Comparison of ENCODE assay signal across 19 cellular contexts in the genomic region with DNA sequence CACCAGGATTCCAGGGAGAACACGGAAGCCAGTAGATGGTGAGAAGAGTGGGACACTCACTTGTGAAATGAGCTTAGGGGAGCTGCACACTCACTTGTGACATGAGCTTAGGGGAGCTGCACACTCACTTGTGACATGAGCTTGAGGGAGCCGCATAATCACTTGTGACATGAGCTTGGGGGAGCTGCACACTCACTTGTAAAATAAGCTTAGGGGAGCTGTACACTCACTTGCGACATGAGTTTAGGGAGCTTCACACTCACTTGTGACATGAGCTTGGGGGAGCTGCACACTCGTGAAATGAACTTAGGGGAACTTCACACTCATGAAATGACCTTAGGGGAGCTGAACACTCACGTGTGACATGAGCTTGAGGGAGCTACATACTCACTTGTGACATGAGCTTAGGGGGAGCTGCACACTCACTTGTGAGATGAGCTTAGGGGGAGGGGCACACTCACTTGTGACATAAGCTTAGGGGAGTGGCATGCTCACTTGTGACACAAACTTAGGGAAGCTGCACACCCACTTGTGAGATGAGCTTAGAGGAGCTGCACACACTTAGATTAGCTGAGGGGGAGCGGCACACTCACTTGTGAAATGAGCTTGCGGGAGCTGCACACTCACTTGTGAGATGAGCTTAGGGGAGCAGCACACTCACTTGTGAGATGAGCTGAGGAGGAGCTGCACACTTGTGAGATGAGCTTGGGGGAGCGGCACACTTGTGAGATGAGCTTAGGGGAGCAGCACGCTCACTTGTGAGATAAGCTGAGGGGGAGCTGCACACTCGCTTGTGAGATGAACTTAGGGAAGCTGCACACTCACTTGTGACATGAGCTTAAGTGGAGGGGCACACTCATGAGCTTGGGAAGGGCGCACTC. TPM values are rescaled to one million over a fixed set of nuclear protein-coding genes. Genes with fewer than 3 reads are reported as not detected.
DNase-seq lines count a peak whose midpoint lies in the region; ATAC-seq and TF ChIP-seq lines count a peak whose summit lies in the region.
"Had no signal": no experiment of that assay in that cellular context is flagged by ENCODE, and none has a peak within 500 bp of the region (broad histone marks: within the 10 kb centered on the region; RNA-seq: fewer than 3 reads in every experiment).

No MANE protein-coding gene starts in this region.

- no peak overlapping the region for H3K27ac ChIP-seq in uterus
- H3K27ac ChIP-seq: parathyroid adenoma, skin epidermis had no signal

- intact Hi-C loops in uterus (cut with DNase I; ENCODE audit: low total_unique reads): no loop called here

- H3K36me3 ChIP-seq in NT2/D1 (ENCODE audit: insufficient read depth, insufficient read length, low read length) (peaks cover 74% of the 10 kb centered on the region), uterus (no peaks in the 10 kb centered on the region)

- peak overlapping the region; percentile 7 for H3K27ac Mint-ChIP-seq in activated T-cell treated with anti-CD3 and anti-CD28 coated beads, Interleukin-2, amount 50 U/mL, for 24 hours
- H3K27ac Mint-ChIP-seq in glutamatergic neuron (ENCODE audit: unreplicated experiment): peak overlapping the region; percentile 43
- peak overlapping the region; percentile 20 for H3K27ac Mint-ChIP-seq in stimulated activated naive B cell treated with anti-CD40 and anti-IgM and Interleukin-4, amounts not matched to agents 10 μg/mL and 1 μg/mL and 100 μg/mL, for 72 hours

- ATAC-seq in activated T-cell treated with anti-CD3 and anti-CD28 coated beads, Interleukin-2, amount 50 U/mL, for 4 hours: no peak
- no peak for ATAC-seq in stimulated activated naive B cell treated with anti-CD40 and anti-IgM and Interleukin-4, amounts not matched to agents 10 μg/mL and 1 μg/mL and 100 μg/mL, for 72 hours (replicated peaks)
- ATAC-seq in HG03442 (IDR thresholded peaks at IDR 0.05; ENCODE audit: unreplicated experiment) (no peak), HG03457 (IDR thresholded peaks at IDR 0.05; ENCODE audit: unreplicated experiment) (no peak)

- H3K4me3 ChIP-seq in NT2/D1 (ENCODE audit: insufficient read length, low read depth): no peak overlapping the region
- no peak overlapping the region for H3K4me3 ChIP-seq in uterus
- H3K4me3 ChIP-seq: ascending aorta, skin epidermis had no signal

- H3K27me3 Mint-ChIP-seq in activated T-cell treated with anti-CD3 and anti-CD28 coated beads, Interleukin-2, amount 50 U/mL, for 24 hours: no peaks in the 10 kb centered on the region
- no peaks in the 10 kb centered on the region for H3K27me3 Mint-ChIP-seq in activated T-cell treated with anti-CD3 and anti-CD28 coated beads, Interleukin-2, amount 50 U/mL, for 4 hours (ENCODE audit: low read depth)
- H3K27me3 Mint-ChIP-seq in glutamatergic neuron (ENCODE audit: unreplicated experiment): peaks cover 18% of the 10 kb centered on the region
- H3K27me3 Mint-ChIP-seq in stimulated activated naive B cell treated with anti-CD40 and anti-IgM and Interleukin-4, amounts not matched to agents 10 μg/mL and 1 μg/mL and 100 μg/mL, for 72 hours: no peaks in the 10 kb centered on the region

- no peaks in the 10 kb centered on the region for H3K9me3 Mint-ChIP-seq in activated T-cell treated with anti-CD3 and anti-CD28 coated beads, Interleukin-2, amount 50 U/mL, for 24 hours
- no peaks in the 10 kb centered on the region for H3K9me3 Mint-ChIP-seq in activated T-cell treated with anti-CD3 and anti-CD28 coated beads, Interleukin-2, amount 50 U/mL, for 4 hours
- peaks cover 31% of the 10 kb centered on the region for H3K9me3 Mint-ChIP-seq in glutamatergic neuron (ENCODE audit: unreplicated experiment)
- no peaks in the 10 kb centered on the region for H3K9me3 Mint-ChIP-seq in stimulated activated naive B cell treated with anti-CD40 and anti-IgM and Interleukin-4, amounts not matched to agents 10 μg/mL and 1 μg/mL and 100 μg/mL, for 72 hours

- H3K9ac ChIP-seq in NT2/D1 (ENCODE audit: insufficient read length, low read depth): no peak overlapping the region
- H3K9ac ChIP-seq: parathyroid adenoma had no signal

- TF ChIP-seq CTCF in glutamatergic neuron (IDR thresholded peaks at IDR 0.05; ENCODE audit: partially characterized antibody, unreplicated experiment) (no peak), uterus (IDR thresholded peaks at IDR 0.05) (no peak)

- H3K4me1 Mint-ChIP-seq in activated T-cell treated with anti-CD3 and anti-CD28 coated beads, Interleukin-2, amount 50 U/mL, for 24 hours (ENCODE audit: low read depth): no peaks in the 10 kb centered on the region
- H3K4me1 Mint-ChIP-seq in activated T-cell treated with anti-CD3 and anti-CD28 coated beads, Interleukin-2, amount 50 U/mL, for 4 hours (ENCODE audit: low read depth): no peaks in the 10 kb centered on the region
- H3K4me1 Mint-ChIP-seq in glutamatergic neuron (ENCODE audit: low read depth, unreplicated experiment): peaks cover 4% of the 10 kb centered on the region
- no peaks in the 10 kb centered on the region for H3K4me1 Mint-ChIP-seq in stimulated activated naive B cell treated with anti-CD40 and anti-IgM and Interleukin-4, amounts not matched to agents 10 μg/mL and 1 μg/mL and 100 μg/mL, for 72 hours

- peaks cover 89% of the 10 kb centered on the region for H3K36me3 Mint-ChIP-seq in activated T-cell treated with anti-CD3 and anti-CD28 coated beads, Interleukin-2, amount 50 U/mL, for 24 hours (ENCODE audit: low read depth)
- peaks cover 41% of the 10 kb centered on the region for H3K36me3 Mint-ChIP-seq in activated T-cell treated with anti-CD3 and anti-CD28 coated beads, Interleukin-2, amount 50 U/mL, for 4 hours (ENCODE audit: insufficient read depth)
- peaks cover 66% of the 10 kb centered on the region for H3K36me3 Mint-ChIP-seq in glutamatergic neuron (ENCODE audit: unreplicated experiment)
- H3K36me3 Mint-ChIP-seq in stimulated activated naive B cell treated with anti-CD40 and anti-IgM and Interleukin-4, amounts not matched to agents 10 μg/mL and 1 μg/mL and 100 μg/mL, for 72 hours: peaks cover 54 to 78% of the 10 kb centered on the region in 2 donors

- H3K4me1 ChIP-seq in NT2/D1 (ENCODE audit: insufficient read depth, insufficient read length) (no peaks in the 10 kb centered on the region), uterus (no peaks in the 10 kb centered on the region)
- H3K4me1 ChIP-seq: ascending aorta, parathyroid adenoma had no signal

- H3K27me3 ChIP-seq in NT2/D1 (ENCODE audit: insufficient read depth, insufficient read length): no peaks in the 10 kb centered on the region
- no peaks in the 10 kb centered on the region for H3K27me3 ChIP-seq in uterus
- H3K27me3 ChIP-seq: ascending aorta had no signal

- TF ChIP-seq POLR2A in uterus (IDR thresholded peaks at IDR 0.05): no peak

- no peak for DNase-seq in activated T-cell treated with anti-CD3 and anti-CD28 coated beads, Interleukin-2, amount 50 U/mL, for 24 hours
- DNase-seq in activated T-cell treated with anti-CD3 and anti-CD28 coated beads, Interleukin-2, amount 50 U/mL, for 4 hours: no peak
- peak; percentile 38 for DNase-seq in NT2/D1 (ENCODE audit: low read depth, low spot score)
- no peak for DNase-seq in glutamatergic neuron
- DNase-seq in stimulated activated naive B cell treated with anti-CD40 and anti-IgM and Interleukin-4, amounts not matched to agents 10 μg/mL and 1 μg/mL and 100 μg/mL, for 72 hours: no peak
- no peak for DNase-seq in uterus
- DNase-seq: activated effector memory CD4-positive, alpha-beta T cell treated with anti-CD3 and anti-CD28 coated beads, Interleukin-2, amount 50 U/mL, for 16 hours; hypothalamus; NCI-H1048; NCI-H2227 treated with DMSO at 0.1 percent for 48 hours; SIG-M5; stimulated activated CD4-positive, alpha-beta T cell treated with anti-CD3 and anti-CD28 coated beads, Interleukin-4, amount 100 ng/mL, for 1 hour; substantia nigra; T1000 had no signal

- H3K9me3 ChIP-seq in NT2/D1 (ENCODE audit: insufficient read depth, low read length) (peaks cover 90% of the 10 kb centered on the region), uterus (no peaks in the 10 kb centered on the region)
- H3K9me3 ChIP-seq: ascending aorta had no signal

- no peak overlapping the region for H3K4me3 Mint-ChIP-seq in activated T-cell treated with anti-CD3 and anti-CD28 coated beads, Interleukin-2, amount 50 U/mL, for 24 hours
- H3K4me3 Mint-ChIP-seq in activated T-cell treated with anti-CD3 and anti-CD28 coated beads, Interleukin-2, amount 50 U/mL, for 4 hours: no peak overlapping the region
- no peak overlapping the region for H3K4me3 Mint-ChIP-seq in glutamatergic neuron (ENCODE audit: unreplicated experiment)
- no peak overlapping the region for H3K4me3 Mint-ChIP-seq in stimulated activated naive B cell treated with anti-CD40 and anti-IgM and Interleukin-4, amounts not matched to agents 10 μg/mL and 1 μg/mL and 100 μg/mL, for 72 hours

RNA-seq across cellular contexts. Expression of a gene that starts 59.0 kb away (rescaled TPM):
- total RNA-seq in activated T-cell treated with anti-CD3 and anti-CD28 coated beads, Interleukin-2, amount 50 U/mL, for 4 hours: 10 to 100 TPM; 54.1 to 67.2 (median 56.8) TPM
- 20.3 TPM for total RNA-seq in glutamatergic neuron (ENCODE audit: unreplicated experiment)
- 10 to 100 TPM in 2 of 4 donors, 1 to 10 TPM in 2; 6.4 to 27.1 (median 9.9) TPM for total RNA-seq in uterus

RNA-seq across cellular contexts. Expression of a gene that starts 59.7 kb away (rescaled TPM):
- total RNA-seq in activated T-cell treated with anti-CD3 and anti-CD28 coated beads, Interleukin-2, amount 50 U/mL, for 4 hours: 10 to 100 TPM; 30.4 to 33.5 (median 32.8) TPM
- total RNA-seq in glutamatergic neuron (ENCODE audit: unreplicated experiment) (63.6 TPM), uterus (10 to 100 TPM; 10.6 to 46.5 (median 39.8) TPM)
